21 cellular contexts compared by ENCODE assay signal in the genomic region with DNA sequence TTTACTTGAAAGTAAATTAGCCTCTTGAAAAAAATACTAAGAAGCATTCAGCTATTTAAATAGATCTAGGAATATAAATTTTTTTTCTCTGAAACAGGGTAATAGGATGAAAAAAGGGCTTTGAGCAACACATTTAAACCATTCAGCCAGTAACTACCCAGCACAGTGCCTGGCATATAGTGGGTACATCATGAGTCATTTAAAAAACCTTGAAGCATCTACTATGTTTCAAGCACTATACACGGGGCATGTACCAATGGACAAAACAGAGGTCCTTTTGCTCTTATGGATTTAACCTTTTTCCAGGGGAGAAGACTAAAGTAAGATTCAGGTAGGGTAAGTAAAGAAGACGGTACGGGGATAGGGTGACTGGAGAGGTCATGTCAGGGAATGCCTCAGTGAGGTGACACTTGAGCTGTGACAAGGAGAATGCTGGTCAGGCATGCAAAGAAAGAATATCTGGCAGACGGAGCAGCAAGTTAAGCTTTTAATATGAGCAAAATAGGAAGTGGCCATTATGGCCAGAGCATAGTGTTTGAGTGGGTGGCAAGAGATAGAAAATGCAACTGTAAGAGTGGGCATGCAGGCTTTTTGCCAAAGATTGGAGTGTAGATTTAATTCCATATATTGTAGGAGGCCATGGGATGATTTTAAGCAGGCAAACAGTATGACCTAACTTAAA. TPM values are rescaled to one million over a fixed set of nuclear protein-coding genes. Genes with fewer than 3 reads are reported as not detected.
"Had no signal": no experiment of that assay in that cellular context is flagged by ENCODE, and none has a peak within 500 bp of the region (broad histone marks: within the 10 kb centered on the region; RNA-seq: fewer than 3 reads in every experiment).

No MANE protein-coding gene starts in this region.

- DNase-seq: activated B cell treated with CpG ODN at 0.5 μM for 24 hours; activated CD4-positive, alpha-beta T cell treated with anti-CD3 and anti-CD28 coated beads for 4 hours; activated CD8-positive, alpha-beta T cell treated with anti-CD3 and anti-CD28 coated beads for 36 hours; activated effector memory CD4-positive, alpha-beta T cell treated with Interleukin-2 at 50 U/mL for 16 hours; activated naive CD4-positive, alpha-beta T cell treated with anti-CD3 and anti-CD28 coated beads, Interleukin-2, amount 10 ng/mL, durations not matched to agents 7 days and 5 days; activated T-cell treated with anti-CD3 and anti-CD28 coated beads, Interleukin-2, amount 50 U/mL, for 4 hours; adrenal gland; effector CD8-positive, alpha-beta T cell; pancreas; sigmoid colon; stimulated activated CD4-positive, alpha-beta T cell treated with anti-CD3 and anti-CD28 coated beads, Interleukin-4, amount 100 ng/mL, for 24 hours; stomach had no signal

- H3K9me3 ChIP-seq: adrenal gland, breast epithelium, neutrophil, pancreas, sigmoid colon, stomach had no signal

- H3K4me1 ChIP-seq: adrenal gland, breast epithelium, pancreas, sigmoid colon, stomach had no signal

- H3K27ac ChIP-seq: adrenal gland, breast epithelium, neutrophil, pancreas, sigmoid colon, stomach had no signal

- H3K4me1 Mint-ChIP-seq: activated B cell treated with CpG ODN at 0.5 μM for 24 hours; mesothelial cell of epicardium; stimulated activated effector memory CD8-positive, alpha-beta T cell treated with anti-CD3 and anti-CD28 coated beads, Interleukin-12 subunit alpha, Interleukin-12 subunit beta, amount 100 ng/mL, for 72 hours had no signal

- H3K27me3 Mint-ChIP-seq: activated B cell treated with CpG ODN at 0.5 μM for 24 hours, type B pancreatic cell had no signal

- H3K27ac Mint-ChIP-seq: activated B cell treated with CpG ODN at 0.5 μM for 24 hours; activated CD8-positive, alpha-beta T cell treated with anti-CD3 and anti-CD28 coated beads for 36 hours; activated naive CD4-positive, alpha-beta T cell treated with anti-CD3 and anti-CD28 coated beads, Interleukin-2, amount 10 ng/mL, durations not matched to agents 7 days and 5 days; dendritic cell treated with granulocyte-macrophage colony-stimulating factor and Interleukin-4, amounts not matched to agents 40 ng/mL and 50 ng/mL, for 4 days; mesothelial cell of epicardium; natural killer cell treated with Interleukin-12 subunit alpha and Interleukin-12 subunit beta and Interleukin-15 and Interleukin-18, amount 100 ng/mL, for 72 hours; stimulated activated effector memory CD8-positive, alpha-beta T cell treated with anti-CD3 and anti-CD28 coated beads, Interleukin-12 subunit alpha, Interleukin-12 subunit beta, amount 100 ng/mL, for 72 hours; type B pancreatic cell had no signal

- H3K4me3 Mint-ChIP-seq: activated B cell treated with CpG ODN at 0.5 μM for 24 hours; activated CD8-positive, alpha-beta T cell treated with anti-CD3 and anti-CD28 coated beads for 36 hours; activated naive CD4-positive, alpha-beta T cell treated with anti-CD3 and anti-CD28 coated beads, Interleukin-2, amount 10 ng/mL, durations not matched to agents 7 days and 5 days; activated T-cell treated with anti-CD3 and anti-CD28 coated beads, Interleukin-2, amount 50 U/mL, for 4 hours; dendritic cell treated with granulocyte-macrophage colony-stimulating factor and Interleukin-4, amounts not matched to agents 40 ng/mL and 50 ng/mL, for 4 days; mesothelial cell of epicardium; natural killer cell treated with Interleukin-12 subunit alpha and Interleukin-12 subunit beta and Interleukin-15 and Interleukin-18, amount 100 ng/mL, for 72 hours; stimulated activated effector memory CD8-positive, alpha-beta T cell treated with anti-CD3 and anti-CD28 coated beads, Interleukin-12 subunit alpha, Interleukin-12 subunit beta, amount 100 ng/mL, for 72 hours; type B pancreatic cell had no signal

- H3K9me3 Mint-ChIP-seq: activated B cell treated with CpG ODN at 0.5 μM for 24 hours; activated CD8-positive, alpha-beta T cell treated with anti-CD3 and anti-CD28 coated beads for 36 hours; activated naive CD4-positive, alpha-beta T cell treated with anti-CD3 and anti-CD28 coated beads, Interleukin-2, amount 10 ng/mL, durations not matched to agents 7 days and 5 days; activated T-cell treated with anti-CD3 and anti-CD28 coated beads, Interleukin-2, amount 50 U/mL, for 4 hours; dendritic cell treated with granulocyte-macrophage colony-stimulating factor and Interleukin-4, amounts not matched to agents 40 ng/mL and 50 ng/mL, for 4 days; mesothelial cell of epicardium; natural killer cell treated with Interleukin-12 subunit alpha and Interleukin-12 subunit beta and Interleukin-15 and Interleukin-18, amount 100 ng/mL, for 72 hours; stimulated activated effector memory CD8-positive, alpha-beta T cell treated with anti-CD3 and anti-CD28 coated beads, Interleukin-12 subunit alpha, Interleukin-12 subunit beta, amount 100 ng/mL, for 72 hours; type B pancreatic cell had no signal

- ATAC-seq: activated CD8-positive, alpha-beta T cell treated with anti-CD3 and anti-CD28 coated beads for 36 hours; activated T-cell treated with anti-CD3 and anti-CD28 coated beads, Interleukin-2, amount 50 U/mL, for 4 hours; esophagus mucosa; natural killer cell treated with Interleukin-12 subunit alpha and Interleukin-12 subunit beta and Interleukin-15 and Interleukin-18, amount 100 ng/mL, for 72 hours; stimulated activated effector memory CD8-positive, alpha-beta T cell treated with anti-CD3 and anti-CD28 coated beads, Interleukin-12 subunit alpha, Interleukin-12 subunit beta, amount 100 ng/mL, for 72 hours had no signal

- H3K27me3 ChIP-seq: adrenal gland, breast epithelium, pancreas, sigmoid colon, stomach had no signal

- H3K36me3 ChIP-seq: breast epithelium had no signal

- H3K4me3 ChIP-seq: adrenal gland, breast epithelium, pancreas, sigmoid colon, stomach had no signal

RNA-seq across cellular contexts. Expression of a gene that starts 17.6 kb away (rescaled TPM):
- total RNA-seq: activated CD8-positive, alpha-beta T cell treated with anti-CD3 and anti-CD28 coated beads for 36 hours; activated T-cell treated with anti-CD3 and anti-CD28 coated beads, Interleukin-2, amount 50 U/mL, for 4 hours; natural killer cell treated with Interleukin-12 subunit alpha and Interleukin-12 subunit beta and Interleukin-15 and Interleukin-18, amount 100 ng/mL, for 72 hours; T-helper 2 cell treated with Interferon-gamma antibody and Interleukin-4, amounts not matched to agents 100 ng/mL and 5 ng/mL, for 36 hours had no signal
